8 cellular contexts compared by ENCODE assay signal in genomic region chr10:17453377-17454091, GRCh38. TPM values are rescaled to one million over a fixed set of nuclear protein-coding genes. Genes with fewer than 3 reads are reported as not detected.
A peak's percentile ranks its signal among the peaks of the same experiment; 100 is the strongest.
DNase-seq lines count a peak whose midpoint lies in the region; TF ChIP-seq lines count a peak whose summit lies in the region.

No MANE protein-coding gene starts in this region.

- H3K36me3 ChIP-seq in esophagus squamous epithelium, result no peaks in the 10 kb centered on the region

- intact Hi-C loops in esophagus squamous epithelium (cut with DNase I), result no loop called here

- no peak for TF ChIP-seq CTCF in LNCaP clone FGC (IDR thresholded peaks at IDR 0.05; ENCODE audit: control insufficient read depth, extremely low read depth, insufficient read depth)
- TF ChIP-seq CTCF in esophagus squamous epithelium (IDR thresholded peaks at IDR 0.05), result no peak
- no peak for TF ChIP-seq CTCF in nephron progenitor cell (IDR thresholded peaks at IDR 0.05)

- H3K4me3 ChIP-seq in LNCaP clone FGC (ENCODE audit: low read depth, low read length) (peak overlapping the region; percentile 46), esophagus squamous epithelium (peak overlapping the region; percentile 24 to 71 (median 44))

- H3K36me3 Mint-ChIP-seq in nephron progenitor cell (ENCODE audit: low read depth), result peaks cover 29% of the 10 kb centered on the region

- H3K27me3 Mint-ChIP-seq in nephron progenitor cell (ENCODE audit: low read depth, poor library complexity), result peaks cover 12% of the 10 kb centered on the region

- peaks cover 10 to 24% (median 14%) of the 10 kb centered on the region in 3 donors for H3K4me1 ChIP-seq in esophagus squamous epithelium

- no peak overlapping the region for H3K27ac Mint-ChIP-seq in nephron progenitor cell

- H3K27me3 ChIP-seq in esophagus squamous epithelium, result peaks cover 0 to 65% (median 0%) of the 10 kb centered on the region in 4 donors

- H3K9me3 ChIP-seq in esophagus squamous epithelium, result peaks cover 0 to 3% (median 0%) of the 10 kb centered on the region in 3 donors

- H3K27ac ChIP-seq in esophagus squamous epithelium, result peak overlapping the region in 2 of 4 donors; percentile 55 to 66

- peaks cover 24% of the 10 kb centered on the region for H3K4me1 Mint-ChIP-seq in nephron progenitor cell

- peaks cover 37% of the 10 kb centered on the region for H3K9me3 Mint-ChIP-seq in nephron progenitor cell

- peak; percentile 10 for DNase-seq in DMS153 (lab: John Stamatoyannopoulos, UW)
- DNase-seq in DMS153 treated with DMSO at 0.1 percent for 48 hours (lab: John Stamatoyannopoulos, UW; ENCODE audit: unreplicated experiment), result no peak
- DNase-seq in LNCaP clone FGC (ENCODE audit: low read depth), result no peak
- DNase-seq in activated T-cell treated with anti-CD3 and anti-CD28 coated beads for 4 hours, result peak; percentile 14
- DNase-seq in esophagus squamous epithelium (lab: John Stamatoyannopoulos, UW), result no peak
- peak; percentile 75 for DNase-seq in nephron progenitor cell
- DNase-seq in effector CD8-positive, alpha-beta T cell (lab: John Stamatoyannopoulos, UW), result no peak
- DNase-seq in putamen (ENCODE audit: low spot score), result no peak

- WGBS in esophagus squamous epithelium, 2 donors, result 1% methylated on average over 14 of the region's 66 CpGs; no CpG with 5 or more reads in 1 of the 2 donors

- H3K4me3 Mint-ChIP-seq in nephron progenitor cell, result peak overlapping the region; percentile 88

- no peak for TF ChIP-seq POLR2A in esophagus squamous epithelium (IDR thresholded peaks at IDR 0.05)

RNA-seq across cellular contexts. Expression of gene ST8SIA6, which starts 0.9 kb away (rescaled TPM):
- 1 to 10 TPM in 3 of 4 donors, under 1 TPM in 1; 0.53 to 2.3 (median 1.2) TPM for total RNA-seq in esophagus squamous epithelium

Comparison
In these comparisons a context has a peak if more than half of its experiments do, and no peak if none do; other contexts are left out.
1. DNase-seq: peak in DMS153 (single experiment), activated T-cell treated with anti-CD3 and anti-CD28 coated beads for 4 hours (single experiment) and nephron progenitor cell (single experiment); none in DMS153 treated with DMSO at 0.1 percent for 48 hours (single experiment), LNCaP clone FGC (single experiment), esophagus squamous epithelium (single experiment), effector CD8-positive, alpha-beta T cell (single experiment) and putamen (single experiment).